ENCODE assay signal across 1 cellular context in the genomic region with DNA sequence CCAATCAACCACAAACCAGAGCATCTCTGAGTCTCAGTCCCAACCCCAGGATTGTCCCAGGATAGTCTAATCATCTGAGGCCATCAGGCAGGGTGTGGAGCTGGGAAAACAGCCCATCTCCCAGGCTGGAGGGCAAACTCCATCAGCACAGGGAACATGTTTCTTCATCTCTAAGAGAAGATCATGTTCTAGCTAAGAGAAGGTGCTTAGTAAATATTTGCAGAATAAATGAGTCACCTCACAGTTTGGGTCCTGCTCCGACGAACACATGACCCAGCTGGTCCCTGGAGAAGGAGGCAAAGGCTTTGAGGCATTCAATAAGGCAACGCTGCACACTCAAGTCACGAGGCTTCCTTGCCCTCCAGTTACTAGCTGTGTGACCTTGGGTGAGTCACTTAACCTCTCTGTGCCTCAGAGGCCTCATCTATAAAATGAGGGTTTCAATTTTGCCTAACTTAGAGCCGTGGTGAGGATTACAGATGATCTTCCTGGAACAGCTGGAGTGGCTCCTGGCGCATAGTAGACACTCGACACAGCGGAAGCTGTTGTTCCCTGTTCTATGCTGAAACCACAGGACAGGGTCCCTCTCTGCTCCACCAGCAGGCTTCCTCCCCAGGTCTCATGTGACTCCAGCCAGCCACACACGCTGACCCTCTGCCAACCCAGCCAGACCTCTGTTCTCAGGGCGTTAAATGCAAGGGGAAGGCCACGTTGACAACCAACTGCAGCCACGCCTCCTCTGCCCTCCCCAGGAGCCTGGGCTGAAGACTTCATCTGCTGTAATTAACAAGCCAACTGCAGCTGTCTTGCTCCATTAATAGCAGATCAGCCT.
TF ChIP-seq lines count a peak whose summit lies in the region.

No MANE protein-coding gene starts in this region.

TF ChIP-seq in HepG2, 621 proteins besides CTCF, POLR2A, EP300 and RAD21 (continued from another document and continues in another):
- TF ChIP-seq, protein P1, sequence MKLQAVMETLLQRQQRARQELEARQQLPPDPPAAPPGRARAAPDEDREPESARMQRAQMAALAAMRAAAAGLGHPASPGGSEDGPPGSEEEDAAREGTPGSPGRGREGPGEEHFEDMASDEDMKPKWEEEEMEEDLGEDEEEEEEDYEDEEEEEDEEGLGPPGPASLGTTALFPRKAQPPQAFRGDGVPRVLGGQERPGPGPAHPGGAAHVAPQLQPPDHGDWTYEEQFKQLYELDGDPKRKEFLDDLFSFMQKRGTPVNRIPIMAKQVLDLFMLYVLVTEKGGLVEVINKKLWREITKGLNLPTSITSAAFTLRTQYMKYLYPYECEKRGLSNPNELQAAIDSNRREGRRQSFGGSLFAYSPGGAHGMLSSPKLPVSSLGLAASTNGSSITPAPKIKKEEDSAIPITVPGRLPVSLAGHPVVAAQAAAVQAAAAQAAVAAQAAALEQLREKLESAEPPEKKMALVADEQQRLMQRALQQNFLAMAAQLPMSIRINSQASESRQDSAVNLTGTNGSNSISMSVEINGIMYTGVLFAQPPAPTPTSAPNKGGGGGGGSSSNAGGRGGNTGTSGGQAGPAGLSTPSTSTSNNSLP (IDR thresholded peaks at IDR 0.05; ENCODE audit: low read depth, low read length): no peak
- TF ChIP-seq MAZ (IDR thresholded peaks at IDR 0.05; ENCODE audit: borderline replicate concordance, low read depth, low read length) (no peak), MAZ (CRISPR knock-in tag; IDR thresholded peaks at IDR 0.05; ENCODE audit: low read depth) (0 out of 2 replicates have a peak, but pooled peaks have one; percentile 23), POLR2AphosphoS2 (IDR thresholded peaks at IDR 0.05; ENCODE audit: low read depth, low read length) (no peak), RFXANK (CRISPR knock-in tag; IDR thresholded peaks at IDR 0.05) (no peak), ZSCAN31 (CRISPR knock-in tag; IDR thresholded peaks at IDR 0.05; ENCODE audit: low read depth) (no peak), SP2 (CRISPR knock-in tag; IDR thresholded peaks at IDR 0.05) (no peak), YEATS2 (CRISPR knock-in tag; IDR thresholded peaks at IDR 0.05; ENCODE audit: borderline replicate concordance) (peak; percentile 59; the same call in 1 of the 2 replicates), ZFP90 (CRISPR knock-in tag; IDR thresholded peaks at IDR 0.05; ENCODE audit: borderline replicate concordance) (no peak), KLF15 (CRISPR knock-in tag; IDR thresholded peaks at IDR 0.05; ENCODE audit: borderline replicate concordance) (no peak), PITX1 (CRISPR knock-in tag; IDR thresholded peaks at IDR 0.05) (no peak), CENPX (CRISPR knock-in tag; IDR thresholded peaks at IDR 0.05) (no peak), ELF3 (CRISPR knock-in tag; IDR thresholded peaks at IDR 0.05) (0 out of 2 replicates have a peak, but pooled peaks have one; percentile 22), ZFP36 (IDR thresholded peaks at IDR 0.05; ENCODE audit: borderline replicate concordance, low read depth, low read length, partially characterized antibody) (peak; percentile 47), FOSL2 (CRISPR knock-in tag; IDR thresholded peaks at IDR 0.05) (peak; percentile 98), THAP11 (CRISPR knock-in tag; IDR thresholded peaks at IDR 0.05) (0 out of 2 replicates have a peak, but pooled peaks have one; percentile 51), SOX13 (IDR thresholded peaks at IDR 0.05) (no peak), SOX13 (CRISPR knock-in tag; conservative IDR thresholded peaks at IDR 0.05 in 1 of 2, IDR thresholded peaks at IDR 0.05 in 1 of 2) (peak in 1 of 2 experiments; percentile 31; a peak in 1 of 4 replicates), ZNF24 (IDR thresholded peaks at IDR 0.05) (0 out of 2 replicates have a peak, but pooled peaks have one; percentile 10), PAX8 (CRISPR knock-in tag; IDR thresholded peaks at IDR 0.05; ENCODE audit: borderline replicate concordance) (no peak), MTF2 (CRISPR knock-in tag; IDR thresholded peaks at IDR 0.05; ENCODE audit: borderline replicate concordance) (no peak), ZFP82 (CRISPR knock-in tag; IDR thresholded peaks at IDR 0.05; ENCODE audit: borderline replicate concordance) (no peak), ZNF205 (CRISPR knock-in tag; IDR thresholded peaks at IDR 0.05) (no peak), CEBPG (CRISPR knock-in tag; IDR thresholded peaks at IDR 0.05) (peak; percentile 32), DNMT1 (CRISPR knock-in tag; IDR thresholded peaks at IDR 0.05) (no peak), ZNF577 (CRISPR knock-in tag; IDR thresholded peaks at IDR 0.05; ENCODE audit: borderline replicate concordance, low read depth) (no peak), JUNB (CRISPR knock-in tag; IDR thresholded peaks at IDR 0.05; ENCODE audit: borderline replicate concordance) (peak; percentile 50; the same call in 1 of the 2 replicates), ONECUT2 (CRISPR knock-in tag; IDR thresholded peaks at IDR 0.05) (no peak), ERF (CRISPR knock-in tag; IDR thresholded peaks at IDR 0.05) (0 out of 2 replicates have a peak, but pooled peaks have one; percentile 34), MIER2 (CRISPR knock-in tag; IDR thresholded peaks at IDR 0.05) (peak; percentile 85), CBFB (CRISPR knock-in tag; IDR thresholded peaks at IDR 0.05) (no peak), ZNF143 (CRISPR knock-in tag; IDR thresholded peaks at IDR 0.05) (no peak), ZNF224 (CRISPR knock-in tag; IDR thresholded peaks at IDR 0.05) (no peak), HOXA7 (CRISPR knock-in tag; IDR thresholded peaks at IDR 0.05) (no peak), TCF12 (IDR thresholded peaks at IDR 0.05) (no peak), TCF12 (CRISPR knock-in tag; IDR thresholded peaks at IDR 0.05) (no peak), NR2F6 (IDR thresholded peaks at IDR 0.05) (no peak; the same call in 1 of the 2 replicates), NR2F6 (CRISPR knock-in tag; IDR thresholded peaks at IDR 0.05) (no peak), ARHGAP35 (CRISPR knock-in tag; IDR thresholded peaks at IDR 0.05; ENCODE audit: borderline replicate concordance) (no peak), MYC (CRISPR knock-in tag; IDR thresholded peaks at IDR 0.05; ENCODE audit: borderline replicate concordance) (peak; percentile 37; the same call in 1 of the 2 replicates), ZC3H4 (CRISPR knock-in tag; IDR thresholded peaks at IDR 0.05; ENCODE audit: borderline replicate concordance) (no peak)
- TF ChIP-seq, protein P2, sequence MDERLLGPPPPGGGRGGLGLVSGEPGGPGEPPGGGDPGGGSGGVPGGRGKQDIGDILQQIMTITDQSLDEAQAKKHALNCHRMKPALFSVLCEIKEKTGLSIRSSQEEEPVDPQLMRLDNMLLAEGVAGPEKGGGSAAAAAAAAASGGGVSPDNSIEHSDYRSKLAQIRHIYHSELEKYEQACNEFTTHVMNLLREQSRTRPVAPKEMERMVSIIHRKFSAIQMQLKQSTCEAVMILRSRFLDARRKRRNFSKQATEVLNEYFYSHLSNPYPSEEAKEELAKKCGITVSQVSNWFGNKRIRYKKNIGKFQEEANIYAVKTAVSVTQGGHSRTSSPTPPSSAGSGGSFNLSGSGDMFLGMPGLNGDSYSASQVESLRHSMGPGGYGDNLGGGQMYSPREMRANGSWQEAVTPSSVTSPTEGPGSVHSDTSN (CRISPR knock-in tag; IDR thresholded peaks at IDR 0.05): no peak
- TF ChIP-seq, protein P3, sequence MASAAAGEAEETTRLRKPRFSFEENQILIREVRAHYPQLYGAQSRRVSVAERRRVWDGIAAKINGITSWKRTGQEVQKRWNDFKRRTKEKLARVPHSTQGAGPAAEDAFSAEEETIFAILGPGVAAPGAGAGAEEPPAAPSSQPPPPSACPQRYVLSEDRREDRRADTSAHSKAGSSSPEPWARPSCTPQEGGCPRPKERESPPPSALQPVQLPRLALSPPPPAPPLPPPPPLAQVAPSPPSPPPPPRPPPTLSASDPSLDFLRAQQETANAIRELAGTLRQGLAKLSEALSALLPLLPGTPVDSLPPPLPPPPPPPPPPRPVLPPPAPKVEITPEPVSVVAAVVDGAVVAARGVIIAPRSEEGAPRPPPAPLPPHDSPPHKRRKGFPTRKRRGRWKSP (CRISPR knock-in tag; IDR thresholded peaks at IDR 0.05): no peak
- TF ChIP-seq, protein P4, sequence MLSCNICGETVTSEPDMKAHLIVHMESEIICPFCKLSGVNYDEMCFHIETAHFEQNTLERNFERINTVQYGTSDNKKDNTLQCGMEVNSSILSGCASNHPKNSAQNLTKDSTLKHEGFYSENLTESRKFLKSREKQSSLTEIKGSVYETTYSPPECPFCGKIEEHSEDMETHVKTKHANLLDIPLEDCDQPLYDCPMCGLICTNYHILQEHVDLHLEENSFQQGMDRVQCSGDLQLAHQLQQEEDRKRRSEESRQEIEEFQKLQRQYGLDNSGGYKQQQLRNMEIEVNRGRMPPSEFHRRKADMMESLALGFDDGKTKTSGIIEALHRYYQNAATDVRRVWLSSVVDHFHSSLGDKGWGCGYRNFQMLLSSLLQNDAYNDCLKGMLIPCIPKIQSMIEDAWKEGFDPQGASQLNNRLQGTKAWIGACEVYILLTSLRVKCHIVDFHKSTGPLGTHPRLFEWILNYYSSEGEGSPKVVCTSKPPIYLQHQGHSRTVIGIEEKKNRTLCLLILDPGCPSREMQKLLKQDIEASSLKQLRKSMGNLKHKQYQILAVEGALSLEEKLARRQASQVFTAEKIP (CRISPR knock-in tag; IDR thresholded peaks at IDR 0.05; ENCODE audit: borderline replicate concordance): no peak
- TF ChIP-seq, protein P5, sequence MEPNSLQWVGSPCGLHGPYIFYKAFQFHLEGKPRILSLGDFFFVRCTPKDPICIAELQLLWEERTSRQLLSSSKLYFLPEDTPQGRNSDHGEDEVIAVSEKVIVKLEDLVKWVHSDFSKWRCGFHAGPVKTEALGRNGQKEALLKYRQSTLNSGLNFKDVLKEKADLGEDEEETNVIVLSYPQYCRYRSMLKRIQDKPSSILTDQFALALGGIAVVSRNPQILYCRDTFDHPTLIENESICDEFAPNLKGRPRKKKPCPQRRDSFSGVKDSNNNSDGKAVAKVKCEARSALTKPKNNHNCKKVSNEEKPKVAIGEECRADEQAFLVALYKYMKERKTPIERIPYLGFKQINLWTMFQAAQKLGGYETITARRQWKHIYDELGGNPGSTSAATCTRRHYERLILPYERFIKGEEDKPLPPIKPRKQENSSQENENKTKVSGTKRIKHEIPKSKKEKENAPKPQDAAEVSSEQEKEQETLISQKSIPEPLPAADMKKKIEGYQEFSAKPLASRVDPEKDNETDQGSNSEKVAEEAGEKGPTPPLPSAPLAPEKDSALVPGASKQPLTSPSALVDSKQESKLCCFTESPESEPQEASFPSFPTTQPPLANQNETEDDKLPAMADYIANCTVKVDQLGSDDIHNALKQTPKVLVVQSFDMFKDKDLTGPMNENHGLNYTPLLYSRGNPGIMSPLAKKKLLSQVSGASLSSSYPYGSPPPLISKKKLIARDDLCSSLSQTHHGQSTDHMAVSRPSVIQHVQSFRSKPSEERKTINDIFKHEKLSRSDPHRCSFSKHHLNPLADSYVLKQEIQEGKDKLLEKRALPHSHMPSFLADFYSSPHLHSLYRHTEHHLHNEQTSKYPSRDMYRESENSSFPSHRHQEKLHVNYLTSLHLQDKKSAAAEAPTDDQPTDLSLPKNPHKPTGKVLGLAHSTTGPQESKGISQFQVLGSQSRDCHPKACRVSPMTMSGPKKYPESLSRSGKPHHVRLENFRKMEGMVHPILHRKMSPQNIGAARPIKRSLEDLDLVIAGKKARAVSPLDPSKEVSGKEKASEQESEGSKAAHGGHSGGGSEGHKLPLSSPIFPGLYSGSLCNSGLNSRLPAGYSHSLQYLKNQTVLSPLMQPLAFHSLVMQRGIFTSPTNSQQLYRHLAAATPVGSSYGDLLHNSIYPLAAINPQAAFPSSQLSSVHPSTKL (CRISPR knock-in tag; IDR thresholded peaks at IDR 0.05): peak; percentile 73
- TF ChIP-seq, protein P6, sequence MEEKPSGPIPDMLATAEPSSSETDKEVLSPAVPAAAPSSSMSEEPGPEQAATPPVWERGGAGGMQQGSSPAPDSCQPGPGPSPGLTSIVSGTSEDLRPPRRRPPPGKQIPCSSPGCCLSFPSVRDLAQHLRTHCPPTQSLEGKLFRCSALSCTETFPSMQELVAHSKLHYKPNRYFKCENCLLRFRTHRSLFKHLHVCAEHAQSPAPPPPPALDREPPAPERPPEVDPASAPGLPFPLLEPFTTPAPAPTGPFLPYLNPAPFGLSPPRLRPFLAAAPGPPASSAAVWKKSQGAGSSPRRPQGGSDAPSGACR (CRISPR knock-in tag; IDR thresholded peaks at IDR 0.05): no peak
- TF ChIP-seq, protein P7, sequence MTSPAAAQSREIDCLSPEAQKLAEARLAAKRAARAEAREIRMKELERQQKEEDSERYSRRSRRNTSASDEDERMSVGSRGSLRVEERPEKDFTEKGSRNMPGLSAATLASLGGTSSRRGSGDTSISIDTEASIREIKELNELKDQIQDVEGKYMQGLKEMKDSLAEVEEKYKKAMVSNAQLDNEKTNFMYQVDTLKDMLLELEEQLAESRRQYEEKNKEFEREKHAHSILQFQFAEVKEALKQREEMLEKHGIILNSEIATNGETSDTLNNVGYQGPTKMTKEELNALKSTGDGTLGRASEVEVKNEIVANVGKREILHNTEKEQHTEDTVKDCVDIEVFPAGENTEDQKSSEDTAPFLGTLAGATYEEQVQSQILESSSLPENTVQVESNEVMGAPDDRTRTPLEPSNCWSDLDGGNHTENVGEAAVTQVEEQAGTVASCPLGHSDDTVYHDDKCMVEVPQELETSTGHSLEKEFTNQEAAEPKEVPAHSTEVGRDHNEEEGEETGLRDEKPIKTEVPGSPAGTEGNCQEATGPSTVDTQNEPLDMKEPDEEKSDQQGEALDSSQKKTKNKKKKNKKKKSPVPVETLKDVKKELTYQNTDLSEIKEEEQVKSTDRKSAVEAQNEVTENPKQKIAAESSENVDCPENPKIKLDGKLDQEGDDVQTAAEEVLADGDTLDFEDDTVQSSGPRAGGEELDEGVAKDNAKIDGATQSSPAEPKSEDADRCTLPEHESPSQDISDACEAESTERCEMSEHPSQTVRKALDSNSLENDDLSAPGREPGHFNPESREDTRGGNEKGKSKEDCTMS (CRISPR knock-in tag; conservative IDR thresholded peaks at IDR 0.05): no peak
- TF ChIP-seq, protein P8, sequence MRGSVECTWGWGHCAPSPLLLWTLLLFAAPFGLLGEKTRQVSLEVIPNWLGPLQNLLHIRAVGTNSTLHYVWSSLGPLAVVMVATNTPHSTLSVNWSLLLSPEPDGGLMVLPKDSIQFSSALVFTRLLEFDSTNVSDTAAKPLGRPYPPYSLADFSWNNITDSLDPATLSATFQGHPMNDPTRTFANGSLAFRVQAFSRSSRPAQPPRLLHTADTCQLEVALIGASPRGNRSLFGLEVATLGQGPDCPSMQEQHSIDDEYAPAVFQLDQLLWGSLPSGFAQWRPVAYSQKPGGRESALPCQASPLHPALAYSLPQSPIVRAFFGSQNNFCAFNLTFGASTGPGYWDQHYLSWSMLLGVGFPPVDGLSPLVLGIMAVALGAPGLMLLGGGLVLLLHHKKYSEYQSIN (CRISPR knock-in tag; IDR thresholded peaks at IDR 0.05; ENCODE audit: borderline replicate concordance): no peak
- TF ChIP-seq, protein P9, sequence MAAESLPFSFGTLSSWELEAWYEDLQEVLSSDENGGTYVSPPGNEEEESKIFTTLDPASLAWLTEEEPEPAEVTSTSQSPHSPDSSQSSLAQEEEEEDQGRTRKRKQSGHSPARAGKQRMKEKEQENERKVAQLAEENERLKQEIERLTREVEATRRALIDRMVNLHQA (CRISPR knock-in tag; IDR thresholded peaks at IDR 0.05): no peak
- TF ChIP-seq, protein P10, sequence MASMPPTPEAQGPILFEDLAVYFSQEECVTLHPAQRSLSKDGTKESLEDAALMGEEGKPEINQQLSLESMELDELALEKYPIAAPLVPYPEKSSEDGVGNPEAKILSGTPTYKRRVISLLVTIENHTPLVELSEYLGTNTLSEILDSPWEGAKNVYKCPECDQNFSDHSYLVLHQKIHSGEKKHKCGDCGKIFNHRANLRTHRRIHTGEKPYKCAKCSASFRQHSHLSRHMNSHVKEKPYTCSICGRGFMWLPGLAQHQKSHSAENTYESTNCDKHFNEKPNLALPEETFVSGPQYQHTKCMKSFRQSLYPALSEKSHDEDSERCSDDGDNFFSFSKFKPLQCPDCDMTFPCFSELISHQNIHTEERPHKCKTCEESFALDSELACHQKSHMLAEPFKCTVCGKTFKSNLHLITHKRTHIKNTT (CRISPR knock-in tag; IDR thresholded peaks at IDR 0.05): no peak
